ENCODE assay signal across 1 cellular context in the genomic region with DNA sequence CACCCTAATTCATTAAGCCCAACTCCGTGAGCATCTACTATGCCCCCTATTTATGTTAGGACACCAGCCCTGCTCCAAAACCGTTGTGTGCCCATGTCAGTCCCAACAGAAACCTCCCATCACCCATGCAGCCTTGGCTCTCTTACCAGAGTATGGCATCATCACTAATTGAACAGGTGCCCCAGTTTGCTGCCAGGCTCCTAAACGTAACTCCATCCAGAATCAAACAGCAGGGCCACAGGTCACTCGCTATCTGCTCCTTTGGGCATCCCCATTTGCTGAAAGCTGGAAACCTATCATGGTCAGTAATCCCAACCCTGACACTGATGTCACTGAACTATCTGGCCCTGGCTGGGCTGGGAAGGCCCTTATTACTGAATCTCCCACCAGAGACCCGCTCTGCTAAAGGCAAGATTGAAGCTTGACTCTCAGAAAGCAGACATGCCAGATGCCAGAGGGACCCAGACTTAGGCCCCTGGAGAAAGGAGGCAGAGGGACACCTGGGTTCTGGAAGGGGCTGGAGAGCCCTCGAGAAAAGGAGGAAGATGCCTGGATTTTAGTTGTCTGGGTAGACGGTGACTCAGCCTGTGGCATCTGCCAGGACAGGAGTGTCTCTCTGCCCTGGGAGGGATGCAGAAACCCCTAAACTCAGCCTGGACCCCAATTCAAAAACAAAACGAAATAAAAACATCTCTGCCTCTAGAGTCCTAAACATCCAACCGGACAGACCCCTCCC.
TF ChIP-seq lines count a peak whose summit lies in the region.

No MANE protein-coding gene starts in this region.

TF ChIP-seq in H1, 55 proteins besides CTCF, POLR2A, EP300 and RAD21:
- TF ChIP-seq SUZ12 (IDR thresholded peaks at IDR 0.05; ENCODE audit: low read length), result peak; percentile 14; the same call in 1 of the 2 replicates
- no peak for TF ChIP-seq ZNF274 (IDR thresholded peaks at IDR 0.05; ENCODE audit: borderline replicate concordance, extremely low read depth, low read length)
- no peak for TF ChIP-seq GTF2F1 (IDR thresholded peaks at IDR 0.05; ENCODE audit: borderline replicate concordance, low read depth, low read length)
- TF ChIP-seq, protein P1, sequence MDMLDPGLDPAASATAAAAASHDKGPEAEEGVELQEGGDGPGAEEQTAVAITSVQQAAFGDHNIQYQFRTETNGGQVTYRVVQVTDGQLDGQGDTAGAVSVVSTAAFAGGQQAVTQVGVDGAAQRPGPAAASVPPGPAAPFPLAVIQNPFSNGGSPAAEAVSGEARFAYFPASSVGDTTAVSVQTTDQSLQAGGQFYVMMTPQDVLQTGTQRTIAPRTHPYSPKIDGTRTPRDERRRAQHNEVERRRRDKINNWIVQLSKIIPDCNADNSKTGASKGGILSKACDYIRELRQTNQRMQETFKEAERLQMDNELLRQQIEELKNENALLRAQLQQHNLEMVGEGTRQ (IDR thresholded peaks at IDR 0.05; ENCODE audit: low read length), result no peak
- TF ChIP-seq SIX5 (IDR thresholded peaks at IDR 0.05; ENCODE audit: low read depth, low read length), result no peak
- TF ChIP-seq SIN3A (conservative IDR thresholded peaks at IDR 0.05 in 1 of 2, IDR thresholded peaks at IDR 0.05 in 1 of 2; ENCODE audit: low read depth in 1 of 2, low read length in 2 of 2), result 0 out of 4 replicates have a peak, but pooled peaks of 1 of the 2 experiments have one; percentile 11
TF ChIP-seq in H1: peak in this region for 2.
